In the genomic region with DNA sequence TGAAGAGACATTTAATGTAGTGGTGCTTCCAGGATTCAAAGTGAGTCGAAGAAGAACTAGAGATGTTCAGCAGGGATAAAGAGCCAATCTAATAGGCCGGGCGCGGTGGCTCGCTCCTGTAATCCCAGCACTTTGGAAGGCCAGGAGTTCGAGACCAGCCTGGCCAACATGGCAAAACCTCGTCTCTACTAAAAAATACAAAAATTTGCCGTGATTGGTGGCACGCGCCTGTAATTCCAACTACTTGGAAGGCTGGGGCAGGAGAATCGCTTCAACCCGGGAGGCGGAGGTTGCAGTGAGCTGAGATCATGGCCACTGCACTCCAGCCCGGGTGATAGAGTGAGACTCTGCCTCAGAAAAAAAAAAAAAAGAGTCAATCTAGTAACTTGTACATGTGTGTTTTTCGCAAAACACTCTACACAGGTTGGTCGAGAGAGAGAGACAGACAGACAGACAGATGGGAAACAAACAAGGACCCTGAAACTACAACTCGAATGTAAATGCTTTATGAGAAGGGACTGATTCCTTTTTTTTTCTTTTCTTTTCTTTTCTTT, we compare ENCODE assay signal across 8 cellular contexts. TPM values are rescaled to one million over a fixed set of nuclear protein-coding genes. Genes with fewer than 3 reads are reported as not detected.
DNase-seq lines count a peak whose midpoint lies in the region; ATAC-seq and TF ChIP-seq lines count a peak whose summit lies in the region.

No MANE protein-coding gene starts in this region.

- peak overlapping the region; percentile 70 for H3K4me2 ChIP-seq in MM.1S (ENCODE audit: low read depth, low read length)

- H3K27ac ChIP-seq in MM.1S (ENCODE audit: low read length) = peak overlapping the region; percentile 77; the same call in 1 of the 2 replicates
- no peak overlapping the region for H3K27ac ChIP-seq in ectodermal cell (ENCODE audit: insufficient read depth, low read depth, low read length, poor library complexity, severe bottlenecking)

- peaks cover 15% of the 10 kb centered on the region for H3K4me1 Mint-ChIP-seq in nephron

- ATAC-seq in GM18907 (IDR thresholded peaks at IDR 0.05; ENCODE audit: unreplicated experiment) (no peak), GM19467 (IDR thresholded peaks at IDR 0.05; ENCODE audit: unreplicated experiment) (no peak), HG03432 (IDR thresholded peaks at IDR 0.05; ENCODE audit: unreplicated experiment) (no peak), HG03457 (IDR thresholded peaks at IDR 0.05; ENCODE audit: unreplicated experiment) (no peak)

- no peaks in the 10 kb centered on the region for H3K27me3 ChIP-seq in BJ (ENCODE audit: control insufficient read depth, insufficient read depth, low read length)
- H3K27me3 ChIP-seq in MM.1S (replicated peaks; ENCODE audit: insufficient read depth, low read length) = no peaks in the 10 kb centered on the region
- no peaks in the 10 kb centered on the region for H3K27me3 ChIP-seq in ectodermal cell (ENCODE audit: control insufficient read depth, insufficient read depth, low read length, poor library complexity, severe bottlenecking)

- TF ChIP-seq CTCF in BJ (IDR thresholded peaks at IDR 0.05; ENCODE audit: insufficient read depth, low read depth, low read length) (no peak), MM.1S (IDR thresholded peaks at IDR 0.05; ENCODE audit: low read length) (no peak), nephron (IDR thresholded peaks at IDR 0.05; ENCODE audit: unreplicated experiment in 3 of 3) (no peak)

- peaks cover 6% of the 10 kb centered on the region for H3K36me3 Mint-ChIP-seq in nephron (ENCODE audit: low read depth)

- 72 to 74% methylated on average over 17 of the region's 17 CpGs for WGBS in ectodermal cell, 2 experiments

- H3K27ac Mint-ChIP-seq in nephron = peak overlapping the region; percentile 69 to 94 (median 93)

- peaks cover 21% of the 10 kb centered on the region for H3K79me2 ChIP-seq in MM.1S (ENCODE audit: low read length)

- H2AFZ ChIP-seq in MM.1S (ENCODE audit: low read length) = peak overlapping the region; percentile 61

- H3K9me3 Mint-ChIP-seq in nephron = no peaks in the 10 kb centered on the region

- peak overlapping the region; percentile 80 for H3K9ac ChIP-seq in MM.1S (ENCODE audit: low read length)

- peaks cover 8% of the 10 kb centered on the region for H3K27me3 Mint-ChIP-seq in nephron (ENCODE audit: low read depth)

- no peaks in the 10 kb centered on the region for H3K9me2 ChIP-seq in MM.1S (replicated peaks; ENCODE audit: insufficient read depth, low read length)

- H3K4me1 ChIP-seq in MM.1S (ENCODE audit: low read length) = peaks cover 13% of the 10 kb centered on the region
- H3K4me1 ChIP-seq in ectodermal cell (ENCODE audit: control insufficient read depth, insufficient read depth, low read length) = peaks cover 5% of the 10 kb centered on the region

- POLR2A ChIA-PET in BJ (lab: Charles Lee) = interaction anchor here (1.0 to 1.3 kb wide), 2 partner anchors 9 to 81 kb away, joined by 3 to 4 read pairs; no protein-coding TSS in a partner anchor

- H3K9me3 ChIP-seq in MM.1S (replicated peaks; ENCODE audit: insufficient read depth, low read length) (no peaks in the 10 kb centered on the region), ectodermal cell (ENCODE audit: control insufficient read depth, low read length) (no peaks in the 10 kb centered on the region)

- no peaks in the 10 kb centered on the region for H4K20me1 ChIP-seq in MM.1S (ENCODE audit: insufficient read depth, low read length)

- H3K4me3 Mint-ChIP-seq in nephron = peak overlapping the region; percentile 93 to 95 (median 94)

- CTCF ChIA-PET in BJ (lab: Yijun Ruan, JAX) = interaction anchor here (1.0 to 2.9 kb wide), 7 partner anchors 8 to 84 kb away, joined by 4 to 22 read pairs (median 7); partner anchors contain the start of gene TMUB1

- H3K4me3 ChIP-seq in BJ (ENCODE audit: low read depth, low read length) (peak overlapping the region; percentile 84), MM.1S (ENCODE audit: low read length) (peak overlapping the region; percentile 73), ectodermal cell (ENCODE audit: insufficient read depth, low read depth, low read length) (peak overlapping the region; percentile 89)

- no peaks in the 10 kb centered on the region for H3F3A ChIP-seq in MM.1S (ENCODE audit: insufficient read depth, low read length)

- no peaks in the 10 kb centered on the region; the same call in 1 of the 2 replicates for H3K36me3 ChIP-seq in BJ (ENCODE audit: control insufficient read depth, insufficient read depth, low read length)
- no peaks in the 10 kb centered on the region for H3K36me3 ChIP-seq in MM.1S (replicated peaks; ENCODE audit: insufficient read depth, low read length)
- H3K36me3 ChIP-seq in ectodermal cell (ENCODE audit: control insufficient read depth, insufficient read depth, low read length) = no peaks in the 10 kb centered on the region

- no peak for DNase-seq in BJ (ENCODE audit: low read depth)
- DNase-seq in MM.1S = no peak

RNA-seq across cellular contexts. Expression of gene ABCB8, which starts 0.8 kb away (rescaled TPM):
- 13.0 and 23.6 TPM in 2 replicates for polyA plus RNA-seq in BJ (2011; rRNA removed)
- polyA minus RNA-seq in BJ (2011; rRNA and poly(A)+ RNA removed) = 23.2 and 30.4 TPM in 2 replicates
- polyA plus RNA-seq in ectodermal cell (2013, experiment 1 of 4) = 32.4 TPM
- 27.1 TPM for polyA plus RNA-seq in ectodermal cell (2013, experiment 2 of 4)
- 21.8 TPM for polyA plus RNA-seq in ectodermal cell (2013, experiment 3 of 4)
- polyA plus RNA-seq in ectodermal cell (2013, experiment 4 of 4) = 24.4 TPM

RNA-seq across cellular contexts. Expression of gene ATG9B, which starts 4.7 kb away (rescaled TPM):
- polyA plus RNA-seq in BJ (2011; rRNA removed) = 0.07 and 0.15 TPM in 2 replicates
- polyA minus RNA-seq in BJ (2011; rRNA and poly(A)+ RNA removed) = 0.05 and 0.09 TPM in 2 replicates
- 4.7 TPM for polyA plus RNA-seq in ectodermal cell (2013, experiment 1 of 4)
- polyA plus RNA-seq in ectodermal cell (2013, experiment 2 of 4) = 2.9 TPM
- polyA plus RNA-seq in ectodermal cell (2013, experiment 3 of 4) = 3.0 TPM
- 2.6 TPM for polyA plus RNA-seq in ectodermal cell (2013, experiment 4 of 4)

RNA-seq across cellular contexts. Expression of gene ASIC3, which starts 19.3 kb away (rescaled TPM):
- 0.26 and 0.45 TPM in 2 replicates for polyA plus RNA-seq in BJ (2011; rRNA removed)
- polyA minus RNA-seq in BJ (2011; rRNA and poly(A)+ RNA removed) = 0.24 TPM in 1 of 2 replicates, not detected in the other
- polyA plus RNA-seq in ectodermal cell (2013, experiment 1 of 4) = 3.7 TPM
- 4.1 TPM for polyA plus RNA-seq in ectodermal cell (2013, experiment 2 of 4)
- polyA plus RNA-seq in ectodermal cell (2013, experiment 3 of 4) = 3.6 TPM
- 4.9 TPM for polyA plus RNA-seq in ectodermal cell (2013, experiment 4 of 4)

RNA-seq across cellular contexts. Expression of gene CDK5, which starts 28.7 kb away (rescaled TPM):
- polyA plus RNA-seq in BJ (2011; rRNA removed) = 30.0 and 33.2 TPM in 2 replicates
- polyA minus RNA-seq in BJ (2011; rRNA and poly(A)+ RNA removed) = 15.3 and 33.8 TPM in 2 replicates
- 17.6 TPM for polyA plus RNA-seq in ectodermal cell (2013, experiment 1 of 4)
- polyA plus RNA-seq in ectodermal cell (2013, experiment 2 of 4) = 15.2 TPM
- polyA plus RNA-seq in ectodermal cell (2013, experiment 3 of 4) = 15.4 TPM
- polyA plus RNA-seq in ectodermal cell (2013, experiment 4 of 4) = 18.9 TPM

RNA-seq across cellular contexts. Expression of gene SLC4A2, which starts 30.4 kb away (rescaled TPM):
- polyA plus RNA-seq in BJ (2011; rRNA removed) = 59.0 and 86.1 TPM in 2 replicates
- polyA minus RNA-seq in BJ (2011; rRNA and poly(A)+ RNA removed) = 74.3 and 109 TPM in 2 replicates
- 86.2 TPM for polyA plus RNA-seq in ectodermal cell (2013, experiment 1 of 4)
- polyA plus RNA-seq in ectodermal cell (2013, experiment 2 of 4) = 81.1 TPM
- 63.2 TPM for polyA plus RNA-seq in ectodermal cell (2013, experiment 3 of 4)
- polyA plus RNA-seq in ectodermal cell (2013, experiment 4 of 4) = 71.0 TPM
